Comparison of ENCODE assay signal across 9 cellular contexts in the genomic region with DNA sequence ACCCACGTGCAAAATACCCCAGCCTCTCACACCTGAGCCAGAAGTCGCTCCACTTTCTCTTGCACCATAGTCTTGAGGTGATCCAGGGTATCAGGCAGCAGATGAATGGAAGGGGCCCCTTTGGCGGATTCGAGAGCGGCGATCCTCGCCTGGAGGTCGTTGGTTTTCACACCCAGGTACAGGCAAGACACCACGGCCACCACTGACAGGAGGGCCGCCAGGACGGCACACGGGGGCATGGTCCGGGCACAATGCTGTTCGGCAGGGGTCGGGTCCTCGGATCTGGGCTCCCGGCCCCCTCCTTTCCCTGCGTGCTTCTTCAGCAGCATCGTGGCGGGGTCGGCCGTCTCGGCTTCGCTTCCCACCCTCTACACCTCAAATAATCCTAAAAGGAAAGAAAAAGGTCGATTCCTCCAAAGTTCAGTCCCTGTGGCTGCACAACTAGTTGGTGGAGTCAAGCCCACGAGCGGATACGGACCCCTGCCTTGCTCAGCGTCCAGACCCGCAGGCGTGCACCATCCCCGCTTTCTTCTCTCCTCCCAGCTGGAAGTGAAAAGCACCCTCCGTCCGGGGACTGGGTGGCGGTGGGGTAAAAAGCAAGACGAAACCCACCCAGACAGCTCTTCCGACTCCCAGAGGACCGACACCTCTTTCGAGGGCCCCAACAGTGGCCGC. TPM values are rescaled to one million over a fixed set of nuclear protein-coding genes. Genes with fewer than 3 reads are reported as not detected.
DNase-seq lines count a peak whose midpoint lies in the region; ATAC-seq, FAIRE-seq and TF ChIP-seq lines count a peak whose summit lies in the region.
"Had no signal": no experiment of that assay in that cellular context is flagged by ENCODE, and none has a peak within 500 bp of the region (broad histone marks: within the 10 kb centered on the region; RNA-seq: fewer than 3 reads in every experiment).

No MANE protein-coding gene starts in this region.

- peak overlapping the region; percentile 95 for H2AFZ ChIP-seq in neural progenitor cell (replicated peaks)

- H3K27me3 ChIP-seq in CD4-positive, alpha-beta T cell (ENCODE audit: control insufficient read depth, insufficient read depth, low read length): peaks cover 67% of the 10 kb centered on the region
- H3K27me3 ChIP-seq in SJCRH30 (no peaks in the 10 kb centered on the region), esophagus squamous epithelium (peaks cover 0 to 64% (median 7%) of the 10 kb centered on the region in 4 donors), neural progenitor cell (peaks cover 67% of the 10 kb centered on the region)

- no peak for TF ChIP-seq CTCF in CD4-positive, alpha-beta T cell (IDR thresholded peaks at IDR 0.05)
- TF ChIP-seq CTCF in esophagus squamous epithelium (IDR thresholded peaks at IDR 0.05): no peak
- TF ChIP-seq CTCF in neural progenitor cell (IDR thresholded peaks at IDR 0.05): no peak

- intact Hi-C loops in CD4-positive, alpha-beta T cell (cut with DNase I, micrococcal nuclease): no loop called here
- intact Hi-C loops in esophagus squamous epithelium (cut with DNase I): no loop called here

- H3K9ac ChIP-seq in neural progenitor cell: no peak overlapping the region

- H3K4me2 ChIP-seq in neural progenitor cell: peak overlapping the region; percentile 89

- H3K9me3 ChIP-seq in CD4-positive, alpha-beta T cell (ENCODE audit: control insufficient read depth, low read length): no peaks in the 10 kb centered on the region
- H3K9me3 ChIP-seq in SJCRH30 (replicated peaks) (no peaks in the 10 kb centered on the region), esophagus squamous epithelium (no peaks in the 10 kb centered on the region), neural progenitor cell (ENCODE audit: low read depth) (no peaks in the 10 kb centered on the region)

- H3K4me3 Mint-ChIP-seq in CD4-positive, alpha-beta T cell: peak overlapping the region; percentile 82
- peak overlapping the region; percentile 88 for H3K4me3 Mint-ChIP-seq in neural progenitor cell

- no peaks in the 10 kb centered on the region for H3K79me2 ChIP-seq in neural progenitor cell (ENCODE audit: low read depth)

- peaks cover 9% of the 10 kb centered on the region for H3F3A ChIP-seq in neural progenitor cell (ENCODE audit: low read depth)

- H3K9me3 Mint-ChIP-seq in CD4-positive, alpha-beta T cell: no peaks in the 10 kb centered on the region
- no peaks in the 10 kb centered on the region for H3K9me3 Mint-ChIP-seq in neural progenitor cell

- no peak overlapping the region for H3K27ac ChIP-seq in CD4-positive, alpha-beta T cell (ENCODE audit: low read depth, low read length)
- H3K27ac ChIP-seq in SJCRH30 (peak overlapping the region; percentile 59), esophagus squamous epithelium (peak overlapping the region in 1 of 4 donors; percentile 15), neural progenitor cell (no peak overlapping the region)
- H3K27ac ChIP-seq: VCaP had no signal

- H3K36me3 Mint-ChIP-seq in CD4-positive, alpha-beta T cell (ENCODE audit: low read depth): no peaks in the 10 kb centered on the region
- no peaks in the 10 kb centered on the region for H3K36me3 Mint-ChIP-seq in neural progenitor cell

- no peak for TF ChIP-seq POLR2A in esophagus squamous epithelium (IDR thresholded peaks at IDR 0.05)

- no peak for ATAC-seq in CD4-positive, alpha-beta T cell (ENCODE audit: poor library complexity)
- ATAC-seq in GM19463 (IDR thresholded peaks at IDR 0.05; ENCODE audit: unreplicated experiment): no peak
- ATAC-seq in GM21390 (IDR thresholded peaks at IDR 0.05; ENCODE audit: unreplicated experiment): no peak
- ATAC-seq in GM21367 (IDR thresholded peaks at IDR 0.05; ENCODE audit: unreplicated experiment): no peak

- no peak overlapping the region for H3K27ac Mint-ChIP-seq in CD4-positive, alpha-beta T cell
- H3K27ac Mint-ChIP-seq in neural progenitor cell: no peak overlapping the region

- H3K4me3 ChIP-seq in SJCRH30: peak overlapping the region; percentile 71
- H3K4me3 ChIP-seq in esophagus squamous epithelium: peak overlapping the region; percentile 31 to 73 (median 50)
- peak overlapping the region; percentile 45 for H3K4me3 ChIP-seq in neural progenitor cell

- CTCF ChIA-PET in CD4-positive, alpha-beta T cell (lab: Charles Lee): interaction anchor here (1.2 kb wide), 1 partner anchor 105 kb away, joined by 3 read pairs; no protein-coding TSS in a partner anchor

- WGBS in esophagus squamous epithelium, 2 donors: 1 to 10% methylated on average over 15 to 22 of the region's 40 CpGs

- no peak for FAIRE-seq in RCC 7860 (lab: Jason Lieb, UNC)

- H4K20me1 ChIP-seq in neural progenitor cell (ENCODE audit: low read depth): no peaks in the 10 kb centered on the region

- DNase-seq in CD4-positive, alpha-beta T cell: no peak
- DNase-seq in SJCRH30 (peak; percentile 26 to 46), esophagus squamous epithelium (lab: John Stamatoyannopoulos, UW) (no peak), neural progenitor cell (ENCODE audit: low spot score) (peak; percentile 4), RCC 7860 (ENCODE audit: low spot score) (no peak)

- peaks cover 24% of the 10 kb centered on the region for H3K4me1 Mint-ChIP-seq in CD4-positive, alpha-beta T cell (ENCODE audit: low read depth)
- H3K4me1 Mint-ChIP-seq in neural progenitor cell: peaks cover 7% of the 10 kb centered on the region

- no peaks in the 10 kb centered on the region; the same call in 1 of the 2 replicates for H3K36me3 ChIP-seq in SJCRH30
- no peaks in the 10 kb centered on the region for H3K36me3 ChIP-seq in esophagus squamous epithelium
- H3K36me3 ChIP-seq in neural progenitor cell: no peaks in the 10 kb centered on the region

- POLR2A ChIA-PET in CD4-positive, alpha-beta T cell (lab: Charles Lee): no interaction called here

- H3K4me1 ChIP-seq in SJCRH30 (peaks cover 10% of the 10 kb centered on the region), esophagus squamous epithelium (peaks cover 16 to 22% (median 17%) of the 10 kb centered on the region in 3 donors), neural progenitor cell (peaks cover 10% of the 10 kb centered on the region)

- peaks cover 66% of the 10 kb centered on the region for H3K27me3 Mint-ChIP-seq in CD4-positive, alpha-beta T cell
- H3K27me3 Mint-ChIP-seq in neural progenitor cell (ENCODE audit: insufficient read depth, low read depth): peaks cover 12% of the 10 kb centered on the region

RNA-seq across cellular contexts. Expression of a gene that starts 0.6 kb away (rescaled TPM):
- under 1 TPM in 1 of 2 experiments, not detected in 1; 0.42 TPM for total RNA-seq in CD4-positive, alpha-beta T cell
- total RNA-seq in SJCRH30 (2014; rRNA removed; shearing (Covaris generic)): 12.1 and 13.2 TPM in 2 replicates
- total RNA-seq in esophagus squamous epithelium (under 1 TPM; 0.06 to 0.53 (median 0.23) TPM), neural progenitor cell (ENCODE audit: low replicate concordance) (1.3 and 2.0 TPM in 2 replicates)

Comparison
In these comparisons a context has a peak if more than half of its experiments do, and no peak if none do; other contexts are left out.
1. DNase-seq: peak in SJCRH30 (2 of 2) and neural progenitor cell (single experiment); none in CD4-positive, alpha-beta T cell (0 of 10), esophagus squamous epithelium (single experiment) and RCC 7860 (single experiment).
2. Peak in every context shown above with its lines, with median percentiles within 50 percentile points of each other: H3K4me3 ChIP-seq.